ENCODE assay signal across 1 cellular context in genomic region chr5:6439588-6440550, GRCh38.
TF ChIP-seq lines count a peak whose summit lies in the region.

No MANE protein-coding gene starts in this region.

TF ChIP-seq in HepG2, 621 proteins besides CTCF, POLR2A, EP300 and RAD21:
- TF ChIP-seq ZSCAN20 (CRISPR knock-in tag; IDR thresholded peaks at IDR 0.05; ENCODE audit: borderline replicate concordance) (no peak), ZNF644 (CRISPR knock-in tag; IDR thresholded peaks at IDR 0.05; ENCODE audit: low read depth) (no peak)
TF ChIP-seq in HepG2: peak in this region for 0.
